Comparison of ENCODE assay signal across 8 cellular contexts in the genomic region with DNA sequence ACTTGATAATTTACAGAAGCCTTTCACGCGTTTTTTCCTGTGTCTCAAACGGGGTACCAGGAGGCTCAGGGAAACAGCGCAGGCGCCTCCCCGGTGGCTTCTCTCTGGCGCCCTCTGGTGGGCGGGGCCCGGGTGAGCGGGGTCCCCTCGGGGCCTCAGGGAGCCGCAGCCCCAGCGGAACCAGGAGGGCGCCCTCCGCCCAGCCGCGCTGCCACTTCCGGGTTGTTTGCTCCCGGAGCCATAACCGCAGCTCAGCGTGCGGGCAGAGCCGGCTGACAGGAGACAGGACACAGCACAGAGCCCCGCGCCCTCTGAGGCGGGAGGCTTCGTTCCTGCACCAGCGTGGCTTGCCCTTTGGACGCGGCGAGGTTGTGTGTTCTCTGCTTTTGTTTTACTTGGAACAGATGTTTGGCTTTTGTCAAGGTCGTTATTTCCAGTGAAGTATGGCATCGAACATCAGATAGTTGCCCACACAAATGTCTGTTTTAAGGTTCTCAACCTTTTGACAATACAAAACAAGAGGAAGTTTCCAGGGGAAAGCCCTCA. TPM values are rescaled to one million over a fixed set of nuclear protein-coding genes. Genes with fewer than 3 reads are reported as not detected.
DNase-seq lines count a peak whose midpoint lies in the region; ATAC-seq, FAIRE-seq and TF ChIP-seq lines count a peak whose summit lies in the region.

No MANE protein-coding gene starts in this region.

- H3K9me3 Mint-ChIP-seq in astrocyte (ENCODE audit: unreplicated experiment) (peaks cover 6% of the 10 kb centered on the region), progenitor cell of endocrine pancreas (ENCODE audit: low read depth) (peaks cover 49% of the 10 kb centered on the region)

- no peak for FAIRE-seq in astrocyte (lab: Jason Lieb, UNC)

- no peak overlapping the region for H3K27ac Mint-ChIP-seq in astrocyte (ENCODE audit: unreplicated experiment)
- H3K27ac Mint-ChIP-seq in progenitor cell of endocrine pancreas: no peak overlapping the region

- H3K36me3 ChIP-seq in astrocyte (ENCODE audit: insufficient read depth, low read length): no peaks in the 10 kb centered on the region

- no peaks in the 10 kb centered on the region for H3K4me1 Mint-ChIP-seq in astrocyte (ENCODE audit: low read depth, unreplicated experiment)
- no peaks in the 10 kb centered on the region for H3K4me1 Mint-ChIP-seq in progenitor cell of endocrine pancreas (ENCODE audit: low read depth)

- H3K9ac ChIP-seq in astrocyte (ENCODE audit: low read length): no peak overlapping the region

- ATAC-seq in GM21825 (IDR thresholded peaks at IDR 0.05; ENCODE audit: unreplicated experiment): peak; percentile 97

- TF ChIP-seq CTCF in GM10248 (IDR thresholded peaks at IDR 0.05; ENCODE audit: control extremely low read depth, extremely low read depth, low read depth, missing control alignments) (peak; percentile 77), LNCaP clone FGC (IDR thresholded peaks at IDR 0.05; ENCODE audit: control insufficient read depth, extremely low read depth, insufficient read depth) (peak; percentile 78), astrocyte (IDR thresholded peaks at IDR 0.05; ENCODE audit: insufficient read depth, low read depth, low read length) (peak; percentile 37), progenitor cell of endocrine pancreas (IDR thresholded peaks at IDR 0.05; ENCODE audit: unreplicated experiment) (no peak)

- DNase-seq in GM10248 (ENCODE audit: extremely low spot score) (peak; percentile 90), LNCaP clone FGC (ENCODE audit: low read depth) (peak; percentile 11), T1000 (lab: John Stamatoyannopoulos, UW) (peak; percentile 85), astrocyte (ENCODE audit: low read depth) (no peak), iPS-NIHi11 (ENCODE audit: low spot score) (peak; percentile 82), progenitor cell of endocrine pancreas (ENCODE audit: low spot score, unreplicated experiment) (no peak)
- DNase-seq in stimulated activated CD4-positive, alpha-beta T cell treated with anti-CD3 and anti-CD28 coated beads, Interleukin-15, amount 100 ng/mL, for 24 hours: peak; percentile 95

- no peaks in the 10 kb centered on the region for H4K20me1 ChIP-seq in astrocyte (ENCODE audit: insufficient read depth, low read length)

- no peaks in the 10 kb centered on the region for H3K4me1 ChIP-seq in astrocyte (ENCODE audit: insufficient read depth, low read length)

- H3K36me3 Mint-ChIP-seq in astrocyte (ENCODE audit: low read depth, unreplicated experiment) (no peaks in the 10 kb centered on the region), progenitor cell of endocrine pancreas (ENCODE audit: insufficient read depth) (no peaks in the 10 kb centered on the region)

- H3K4me2 ChIP-seq in astrocyte (ENCODE audit: low read length): peak overlapping the region; percentile 78

- no peak overlapping the region for H3K27ac ChIP-seq in astrocyte (ENCODE audit: low read depth, low read length)

- no peaks in the 10 kb centered on the region for H3K79me2 ChIP-seq in astrocyte (ENCODE audit: insufficient read depth, low read length)

- peak overlapping the region; percentile 84 for H2AFZ ChIP-seq in astrocyte (ENCODE audit: low read depth, low read length)

- H3K27me3 ChIP-seq in astrocyte (ENCODE audit: insufficient read depth, low read length): no peaks in the 10 kb centered on the region

- H3K27me3 Mint-ChIP-seq in astrocyte (ENCODE audit: low read depth, unreplicated experiment): peaks cover 13% of the 10 kb centered on the region
- no peaks in the 10 kb centered on the region for H3K27me3 Mint-ChIP-seq in progenitor cell of endocrine pancreas

- CTCF ChIA-PET in GM10248 (lab: Yijun Ruan, JAX): interaction anchor here (1.0 to 2.9 kb wide), 6 partner anchors 9 to 191 kb away, joined by 3 to 12 read pairs (median 4); no protein-coding TSS in a partner anchor

- H3K4me3 Mint-ChIP-seq in astrocyte (ENCODE audit: unreplicated experiment) (no peak overlapping the region), progenitor cell of endocrine pancreas (ENCODE audit: low read depth) (no peak overlapping the region)

- no peaks in the 10 kb centered on the region for H3K9me3 ChIP-seq in astrocyte (ENCODE audit: insufficient read depth, low read depth, low read length)

- H3K4me3 ChIP-seq in LNCaP clone FGC (ENCODE audit: low read depth, low read length) (peak overlapping the region; percentile 49), astrocyte (ENCODE audit: insufficient read depth, low read depth, low read length) (peak overlapping the region; percentile 42)

- POLR2A ChIA-PET in GM10248 (lab: Yijun Ruan, JAX): no interaction called here

RNA-seq across cellular contexts. Expression of gene CYP2E1, which starts 6.9 kb away (rescaled TPM):
- 2.2 TPM in 2 replicates for total RNA-seq in astrocyte
- 0.91 and 1.4 TPM in 2 replicates for total RNA-seq in progenitor cell of endocrine pancreas

RNA-seq across cellular contexts. Expression of gene SYCE1, which starts 45.1 kb away (rescaled TPM):
- total RNA-seq in astrocyte (0.23 TPM in 1 of 2 replicates, not detected in the other), progenitor cell of endocrine pancreas (not detected in 2 replicates)

Comparison
In these comparisons a context has a peak if more than half of its experiments do, and no peak if none do; other contexts are left out.
1. DNase-seq: peak in GM10248 (single experiment), LNCaP clone FGC (single experiment), T1000 (single experiment), iPS-NIHi11 (single experiment) and stimulated activated CD4-positive, alpha-beta T cell treated with anti-CD3 and anti-CD28 coated beads, Interleukin-15, amount 100 ng/mL, for 24 hours (single experiment); none in astrocyte (single experiment) and progenitor cell of endocrine pancreas (single experiment).